25 cellular contexts compared by ENCODE assay signal in the genomic region with DNA sequence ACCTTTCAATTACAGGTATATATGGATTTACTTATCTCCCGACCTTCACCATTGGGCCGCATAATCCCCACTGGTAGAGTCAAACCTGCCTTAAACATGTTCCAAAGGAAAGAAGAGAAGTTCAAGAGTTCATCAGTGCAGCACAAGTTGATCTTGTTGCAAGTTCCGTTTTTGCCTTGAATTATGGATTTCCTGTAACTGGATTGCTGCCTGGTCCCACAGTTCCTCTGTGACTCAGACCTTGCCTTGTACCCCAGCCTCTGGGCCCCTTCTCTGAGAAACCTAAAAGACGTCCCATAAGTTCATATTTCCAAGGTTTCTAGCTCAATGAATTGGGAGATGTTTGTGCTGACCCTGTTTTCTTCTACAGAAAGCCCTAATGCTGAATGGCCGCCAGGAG.
A peak's percentile ranks its signal among the peaks of the same experiment; 100 is the strongest.
DNase-seq lines count a peak whose midpoint lies in the region; ATAC-seq, FAIRE-seq and TF ChIP-seq lines count a peak whose summit lies in the region.
"Had no signal": no experiment of that assay in that cellular context is flagged by ENCODE, and none has a peak within 500 bp of the region (broad histone marks: within the 10 kb centered on the region; RNA-seq: fewer than 3 reads in every experiment).

No MANE protein-coding gene starts in this region.

- no peaks in the 10 kb centered on the region for H3K36me3 ChIP-seq in BLaER1 treated with 17β-estradiol and CSF1 and Interleukin-3, amounts not matched to agents 10 nM and 100 nM
- no peaks in the 10 kb centered on the region for H3K36me3 ChIP-seq in K562 (ENCODE audit: control insufficient read depth, insufficient read depth, low read length)
- H3K36me3 ChIP-seq: neural progenitor cell had no signal

- in situ Hi-C loops in K562 (cut with MboI): no loop called here

- no peak for ATAC-seq in K562
- no peak for ATAC-seq in left ventricle myocardium superior
- ATAC-seq in GM18907 (IDR thresholded peaks at IDR 0.05; ENCODE audit: unreplicated experiment): no peak
- ATAC-seq: body of pancreas; CD8-positive, alpha-beta T cell; HCT116; stimulated activated naive CD8-positive, alpha-beta T cell treated with anti-CD3 and anti-CD28 coated beads, Interleukin-15, Interleukin-2, amounts not matched to agents 100 U/mL and 50 U/mL, for 24 hours had no signal

- no peaks in the 10 kb centered on the region for H3K27me3 ChIP-seq in BLaER1 treated with 17β-estradiol and CSF1 and Interleukin-3, amounts not matched to agents 10 nM and 100 nM
- no peaks in the 10 kb centered on the region for H3K27me3 ChIP-seq in K562 (ENCODE audit: control insufficient read depth in 2 of 2, insufficient read depth in 2 of 2, low read length in 2 of 2)
- H3K27me3 ChIP-seq: body of pancreas, neural progenitor cell had no signal

- peak; percentile 95 for DNase-seq in NOMO-1 treated with DMSO at 0.1 percent for 48 hours (lab: John Stamatoyannopoulos, UW; ENCODE audit: unreplicated experiment)
- peak in 1 of 4 experiments; percentile 14 for DNase-seq in K562 (ENCODE audit: extremely low read depth in 1 of 4, low spot score in 3 of 4)
- DNase-seq in lung microvascular endothelial cell (ENCODE audit: low read depth in 2 of 2): peak; percentile 62 to 83
- DNase-seq in activated CD4-positive, CD25-positive, alpha-beta regulatory T cell (lab: John Stamatoyannopoulos, UW): no peak
- no peak for DNase-seq in middle frontal gyrus (ENCODE audit: extremely low spot score, low spot score)
- no peak for DNase-seq in left ventricle myocardium superior
- DNase-seq: activated CD4-positive, alpha-beta T cell treated with anti-CD3 and anti-CD28 coated beads, Interleukin-2, amount 50 U/mL, for 1 hour; activated naive CD4-positive, alpha-beta T cell treated with anti-CD3 and anti-CD28 coated beads for 36 hours; activated T-cell treated with anti-CD3 and anti-CD28 coated beads for 4 hours; CD8-positive, alpha-beta T cell; DMS79 treated with DMSO at 0.1 percent for 48 hours; foreskin melanocyte; NCI-H187 treated with DMSO at 0.1 percent for 48 hours; NCI-H446; retina; Right ventricle myocardium superior; stimulated activated naive CD8-positive, alpha-beta T cell treated with anti-CD3 and anti-CD28 coated beads, Interleukin-15, Interleukin-2, amounts not matched to agents 100 U/mL and 50 U/mL, for 24 hours had no signal

- POLR2A ChIA-PET in K562 (lab: Yijun Ruan, JAX): interaction anchor here (1.6 kb wide), 1 partner anchor 14 kb away, joined by 4 read pairs; no protein-coding TSS in a partner anchor

- H3K27ac ChIP-seq in BLaER1 treated with 17β-estradiol and CSF1 and Interleukin-3, amounts not matched to agents 10 nM and 100 nM: peak overlapping the region in 5 of 11 experiments; percentile 7 to 49 (median 14); a peak in 5 of 22 replicates
- peak overlapping the region; percentile 65; the same call in 1 of the 3 replicates for H3K27ac ChIP-seq in K562 (ENCODE audit: extremely low read depth, low read depth, low read length)
- H3K27ac ChIP-seq: neural progenitor cell had no signal

- no peaks in the 10 kb centered on the region for H4K20me1 ChIP-seq in BLaER1 treated with 17β-estradiol and CSF1 and Interleukin-3, amounts not matched to agents 10 nM and 100 nM
- no peaks in the 10 kb centered on the region for H4K20me1 ChIP-seq in K562 (replicated peaks; ENCODE audit: control insufficient read depth, insufficient read depth, low read length)

- peak overlapping the region; percentile 76 for H2AFZ ChIP-seq in K562 (ENCODE audit: low read depth, low read length)
- H2AFZ ChIP-seq: neural progenitor cell had no signal

- peaks cover 20 to 68% (median 28%) of the 10 kb centered on the region in 10 experiments for H3K4me1 ChIP-seq in BLaER1 treated with 17β-estradiol and CSF1 and Interleukin-3, amounts not matched to agents 10 nM and 100 nM
- H3K4me1 ChIP-seq in K562 (replicated peaks in 1 of 2; ENCODE audit: control insufficient read depth in 2 of 2, insufficient read depth in 2 of 2, low read length in 2 of 2): peaks cover 0 to 14% of the 10 kb centered on the region in 2 experiments; a peak in 4 of 5 replicates
- H3K4me1 ChIP-seq: neural progenitor cell had no signal

- FAIRE-seq in K562 (lab: Jason Lieb, UNC): no peak
- FAIRE-seq: A204.1, urothelium cell line had no signal

- no peak overlapping the region for H3K9ac ChIP-seq in BLaER1 treated with 17β-estradiol and CSF1 and Interleukin-3, amounts not matched to agents 10 nM and 100 nM
- H3K9ac ChIP-seq in K562 (ENCODE audit: insufficient read depth in 1 of 2, low read depth in 2 of 2, low read length in 2 of 2): no peak overlapping the region
- H3K9ac ChIP-seq: neural progenitor cell had no signal

- H3K4me3 ChIP-seq in BLaER1 treated with 17β-estradiol and CSF1 and Interleukin-3, amounts not matched to agents 10 nM and 100 nM: no peak overlapping the region
- H3K4me3 ChIP-seq in K562: no peak overlapping the region
- H3K4me3 ChIP-seq: body of pancreas, coronary artery, neural progenitor cell had no signal

- H3K4me2 ChIP-seq in BLaER1 treated with 17β-estradiol and CSF1 and Interleukin-3, amounts not matched to agents 10 nM and 100 nM: peak overlapping the region in 6 of 11 experiments; percentile 15 to 73 (median 63); a peak in 10 of 22 replicates
- H3K4me2 ChIP-seq in K562 (ENCODE audit: insufficient read depth, low read length): peak overlapping the region; percentile 0; the same call in 1 of the 2 replicates
- H3K4me2 ChIP-seq: neural progenitor cell had no signal

- TF ChIP-seq RAD21 in K562 (CRISPR knock-in tag; conservative IDR thresholded peaks at IDR 0.05 in 1 of 2, IDR thresholded peaks at IDR 0.05 in 1 of 2): no peak

- no TSS peak for BruUV-seq in K562 (replicated peaks; lab: Mats Ljungman, UMichigan)

- H3K79me2 ChIP-seq in K562 (ENCODE audit: control insufficient read depth, insufficient read depth, low read length): no peaks in the 10 kb centered on the region

- H3K9me3 ChIP-seq in BLaER1 treated with 17β-estradiol and CSF1 and Interleukin-3, amounts not matched to agents 10 nM and 100 nM (replicated peaks in 1 of 11): peaks cover 0 to 7% (median 4%) of the 10 kb centered on the region in 11 experiments; a peak in 5 of 22 replicates
- no peaks in the 10 kb centered on the region for H3K9me3 ChIP-seq in K562 (replicated peaks; ENCODE audit: control insufficient read depth, insufficient read depth, low read depth, low read length)
- H3K9me3 ChIP-seq: body of pancreas had no signal

- TF ChIP-seq POLR2A in K562 (conservative IDR thresholded peaks at IDR 0.05): no peak

- intact Hi-C loops in K562 (cut with micrococcal nuclease): no loop called here
- intact Hi-C loops in left ventricle myocardium superior (cut with micrococcal nuclease): no loop called here

- 12% methylated on average over 5 of the region's 5 CpGs for WGBS in K562 (ENCODE audit: insufficient coverage, low coverage, missing lambda C conversion rate)

- CTCF ChIA-PET in K562 (lab: Yijun Ruan, JAX; ENCODE audit: low intra/inter-chr PET ratio): no interaction called here

- no peak for TF ChIP-seq EP300 in K562 (IDR thresholded peaks at IDR 0.05; ENCODE audit: low read length)

- no peaks in the 10 kb centered on the region for H3K9me1 ChIP-seq in K562 (ENCODE audit: control insufficient read depth, insufficient read depth, low read length)

- TF ChIP-seq CTCF in K562 (IDR thresholded peaks at IDR 0.05 in 2 of 3, conservative IDR thresholded peaks at IDR 0.05 in 1 of 3; ENCODE audit: insufficient read depth in 2 of 3, low read depth in 1 of 3, low read length in 3 of 3): no peak

TF ChIP-seq in K562, 482 proteins besides CTCF, POLR2A, EP300 and RAD21 (continues in another document):
- TF ChIP-seq, protein P1, sequence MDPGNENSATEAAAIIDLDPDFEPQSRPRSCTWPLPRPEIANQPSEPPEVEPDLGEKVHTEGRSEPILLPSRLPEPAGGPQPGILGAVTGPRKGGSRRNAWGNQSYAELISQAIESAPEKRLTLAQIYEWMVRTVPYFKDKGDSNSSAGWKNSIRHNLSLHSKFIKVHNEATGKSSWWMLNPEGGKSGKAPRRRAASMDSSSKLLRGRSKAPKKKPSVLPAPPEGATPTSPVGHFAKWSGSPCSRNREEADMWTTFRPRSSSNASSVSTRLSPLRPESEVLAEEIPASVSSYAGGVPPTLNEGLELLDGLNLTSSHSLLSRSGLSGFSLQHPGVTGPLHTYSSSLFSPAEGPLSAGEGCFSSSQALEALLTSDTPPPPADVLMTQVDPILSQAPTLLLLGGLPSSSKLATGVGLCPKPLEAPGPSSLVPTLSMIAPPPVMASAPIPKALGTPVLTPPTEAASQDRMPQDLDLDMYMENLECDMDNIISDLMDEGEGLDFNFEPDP (CRISPR knock-in tag; IDR thresholded peaks at IDR 0.05): no peak
- TF ChIP-seq ZC3H8 (IDR thresholded peaks at IDR 0.05) (no peak), ZNF212 (CRISPR knock-in tag; IDR thresholded peaks at IDR 0.05) (no peak)
- TF ChIP-seq, protein P2, sequence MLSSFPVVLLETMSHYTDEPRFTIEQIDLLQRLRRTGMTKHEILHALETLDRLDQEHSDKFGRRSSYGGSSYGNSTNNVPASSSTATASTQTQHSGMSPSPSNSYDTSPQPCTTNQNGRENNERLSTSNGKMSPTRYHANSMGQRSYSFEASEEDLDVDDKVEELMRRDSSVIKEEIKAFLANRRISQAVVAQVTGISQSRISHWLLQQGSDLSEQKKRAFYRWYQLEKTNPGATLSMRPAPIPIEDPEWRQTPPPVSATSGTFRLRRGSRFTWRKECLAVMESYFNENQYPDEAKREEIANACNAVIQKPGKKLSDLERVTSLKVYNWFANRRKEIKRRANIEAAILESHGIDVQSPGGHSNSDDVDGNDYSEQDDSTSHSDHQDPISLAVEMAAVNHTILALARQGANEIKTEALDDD (IDR thresholded peaks at IDR 0.05): 0 out of 2 replicates have a peak, but pooled peaks have one; percentile 29

Comparison
In these comparisons a context has a peak if more than half of its experiments do, and no peak if none do; other contexts are left out.
1. DNase-seq: peak in NOMO-1 treated with DMSO at 0.1 percent for 48 hours (single experiment) and lung microvascular endothelial cell (2 of 2); none in activated CD4-positive, CD25-positive, alpha-beta regulatory T cell (0 of 4), middle frontal gyrus (single experiment) and left ventricle myocardium superior (single experiment).